8 cellular contexts compared by ENCODE assay signal in genomic region chr11:61923166-61924015, GRCh38. TPM values are rescaled to one million over a fixed set of nuclear protein-coding genes. Genes with fewer than 3 reads are reported as not detected.
DNase-seq lines count a peak whose midpoint lies in the region; ATAC-seq, FAIRE-seq and TF ChIP-seq lines count a peak whose summit lies in the region.
"Had no signal": no experiment of that assay in that cellular context is flagged by ENCODE, and none has a peak within 500 bp of the region (broad histone marks: within the 10 kb centered on the region; RNA-seq: fewer than 3 reads in every experiment).

No MANE protein-coding gene starts in this region.

- peak; percentile 51 to 68 for ATAC-seq in lower lobe of right lung

- H3K4me3 ChIP-seq in lower lobe of right lung (no peak overlapping the region), tibial artery (no peak overlapping the region)

- TF ChIP-seq CTCF in lower lobe of right lung (IDR thresholded peaks at IDR 0.05), result no peak
- no peak for TF ChIP-seq CTCF in tibial artery (IDR thresholded peaks at IDR 0.05)

- H3K27ac ChIP-seq in lower lobe of right lung (peak overlapping the region; percentile 82), tibial artery (peak overlapping the region; percentile 57 to 61)

- H3K36me3 ChIP-seq in lower lobe of right lung (no peaks in the 10 kb centered on the region), tibial artery (no peaks in the 10 kb centered on the region)

- H3K9me3 ChIP-seq in lower lobe of right lung (no peaks in the 10 kb centered on the region), tibial artery (no peaks in the 10 kb centered on the region)

- DNase-seq in NCI-H69 (lab: John Stamatoyannopoulos, UW), result peak; percentile 74
- no peak for DNase-seq in lower lobe of right lung
- DNase-seq in tibial artery, result peak; percentile 87 to 91
- no peak for DNase-seq in urothelium cell line (ENCODE audit: low spot score)
- DNase-seq in DMS114 treated with DMSO at 0.1 percent for 48 hours (lab: John Stamatoyannopoulos, UW; ENCODE audit: unreplicated experiment), result no peak
- DNase-seq in NCI-H1930 (lab: John Stamatoyannopoulos, UW), result no peak

- H3K27ac Mint-ChIP-seq in dendritic cell treated with granulocyte-macrophage colony-stimulating factor and Interleukin-4, amounts not matched to agents 40 ng/mL and 50 ng/mL, for 4 days, result peak overlapping the region; percentile 69

- peaks cover 35% of the 10 kb centered on the region for H3K27me3 Mint-ChIP-seq in dendritic cell treated with granulocyte-macrophage colony-stimulating factor and Interleukin-4, amounts not matched to agents 40 ng/mL and 50 ng/mL, for 4 days

- H3K4me1 Mint-ChIP-seq in dendritic cell treated with granulocyte-macrophage colony-stimulating factor and Interleukin-4, amounts not matched to agents 40 ng/mL and 50 ng/mL, for 4 days (ENCODE audit: low read depth), result peaks cover 66% of the 10 kb centered on the region

- peaks cover 10% of the 10 kb centered on the region for H3K27me3 ChIP-seq in lower lobe of right lung (ENCODE audit: low read depth)
- peaks cover 0 to 23% of the 10 kb centered on the region in 2 donors for H3K27me3 ChIP-seq in tibial artery

- no peaks in the 10 kb centered on the region for H3K36me3 Mint-ChIP-seq in dendritic cell treated with granulocyte-macrophage colony-stimulating factor and Interleukin-4, amounts not matched to agents 40 ng/mL and 50 ng/mL, for 4 days (ENCODE audit: low read depth)

- H3K4me1 ChIP-seq in lower lobe of right lung (peaks cover 30% of the 10 kb centered on the region), tibial artery (peaks cover 0 to 18% (median 11%) of the 10 kb centered on the region in 4 donors)

- no peaks in the 10 kb centered on the region for H3K9me3 Mint-ChIP-seq in dendritic cell treated with granulocyte-macrophage colony-stimulating factor and Interleukin-4, amounts not matched to agents 40 ng/mL and 50 ng/mL, for 4 days

- peak overlapping the region; percentile 41 for H3K4me3 Mint-ChIP-seq in dendritic cell treated with granulocyte-macrophage colony-stimulating factor and Interleukin-4, amounts not matched to agents 40 ng/mL and 50 ng/mL, for 4 days

- intact Hi-C loops in dendritic cell treated with granulocyte-macrophage colony-stimulating factor and Interleukin-4, amounts not matched to agents 40 ng/mL and 50 ng/mL, for 4 days (cut with micrococcal nuclease), result no loop called here
- intact Hi-C loops in lower lobe of right lung (cut with DNase I) (no loop called here), tibial artery (cut with DNase I; ENCODE audit: low total_unique reads) (no loop called here)

- FAIRE-seq in urothelium cell line (lab: Jason Lieb, UNC), result no peak
- FAIRE-seq: bronchial epithelial cell had no signal

RNA-seq across cellular contexts. Expression of gene RAB3IL1, which starts 6.0 kb away (rescaled TPM):
- total RNA-seq in lower lobe of right lung, result 11.4 TPM

RNA-seq across cellular contexts. Expression of gene BEST1, which starts 26.8 kb away (rescaled TPM):
- 14.1 TPM for total RNA-seq in lower lobe of right lung

RNA-seq across cellular contexts. Expression of gene FADS3, which starts 32.0 kb away (rescaled TPM):
- 50.1 TPM for total RNA-seq in lower lobe of right lung

RNA-seq across cellular contexts. Expression of gene FTH1, which starts 44.0 kb away (rescaled TPM):
- 4,616 TPM for total RNA-seq in lower lobe of right lung

Comparison
In these comparisons a context has a peak if more than half of its experiments do, and no peak if none do; other contexts are left out.
1. DNase-seq: peak in NCI-H69 (single experiment) and tibial artery (2 of 2); none in lower lobe of right lung (single experiment), urothelium cell line (single experiment), DMS114 treated with DMSO at 0.1 percent for 48 hours (single experiment) and NCI-H1930 (0 of 2).